ENCODE assay signal across 25 cellular contexts in genomic region chr9:107973451-107973850, GRCh38.
A peak's percentile ranks its signal among the peaks of the same experiment; 100 is the strongest.
DNase-seq lines count a peak whose midpoint lies in the region; ATAC-seq and TF ChIP-seq lines count a peak whose summit lies in the region.
"Had no signal": no experiment of that assay in that cellular context is flagged by ENCODE, and none has a peak within 500 bp of the region (broad histone marks: within the 10 kb centered on the region; RNA-seq: fewer than 3 reads in every experiment).

No MANE protein-coding gene starts in this region.

- H3K27me3 ChIP-seq in endodermal cell (ENCODE audit: control insufficient read depth, insufficient read depth, low read length, poor library complexity, severe bottlenecking) (peaks cover 93% of the 10 kb centered on the region), esophagus (ENCODE audit: control insufficient read depth in 1 of 2, insufficient read depth in 2 of 2, low read length in 2 of 2) (no peaks in the 10 kb centered on the region), smooth muscle cell (ENCODE audit: low read depth) (no peaks in the 10 kb centered on the region)
- H3K27me3 ChIP-seq: BE2C; BLaER1 treated with 17β-estradiol and CSF1 and Interleukin-3, amounts not matched to agents 10 nM and 100 nM had no signal

- H3K4me2 ChIP-seq in smooth muscle cell: no peak overlapping the region
- H3K4me2 ChIP-seq: A549; BLaER1 treated with 17β-estradiol and CSF1 and Interleukin-3, amounts not matched to agents 10 nM and 100 nM had no signal

- H3K27me3 Mint-ChIP-seq in endodermal cell (ENCODE audit: insufficient read depth): peaks cover 86% of the 10 kb centered on the region
- peaks cover 0 to 4% of the 10 kb centered on the region in 2 donors for H3K27me3 Mint-ChIP-seq in T-cell
- H3K27me3 Mint-ChIP-seq: CD4-positive, alpha-beta T cell; CD8-positive, alpha-beta memory T cell had no signal

- H3K9ac ChIP-seq in endodermal cell (ENCODE audit: extremely low read depth, low read length, poor library complexity, severe bottlenecking) (no peak overlapping the region), smooth muscle cell (ENCODE audit: low read depth) (no peak overlapping the region)
- H3K9ac ChIP-seq: BLaER1 treated with 17β-estradiol and CSF1 and Interleukin-3, amounts not matched to agents 10 nM and 100 nM had no signal

- no peaks in the 10 kb centered on the region for H3K79me2 ChIP-seq in smooth muscle cell (ENCODE audit: low read depth)

- H3K36me3 Mint-ChIP-seq in endodermal cell (ENCODE audit: low read depth) (no peaks in the 10 kb centered on the region), T-cell (no peaks in the 10 kb centered on the region)

- ATAC-seq in HG03139 (IDR thresholded peaks at IDR 0.05; ENCODE audit: unreplicated experiment): no peak
- no peak for ATAC-seq in T-cell (replicated peaks in 1 of 4)
- ATAC-seq: A549, GM12878 had no signal

- no peak overlapping the region for H3K4me3 Mint-ChIP-seq in endodermal cell
- H3K4me3 Mint-ChIP-seq in T-cell: no peak overlapping the region
- H3K4me3 Mint-ChIP-seq: CD14-positive monocyte; CD4-positive, alpha-beta T cell; CD8-positive, alpha-beta memory T cell; HFFc6 had no signal

- H3K27ac ChIP-seq in endodermal cell (ENCODE audit: low read depth, low read length) (no peak overlapping the region), esophagus (ENCODE audit: low read depth in 2 of 2, low read length in 1 of 2) (peak overlapping the region; percentile 61 to 84), smooth muscle cell (ENCODE audit: low read depth) (peak overlapping the region; percentile 30)
- H3K27ac ChIP-seq: A549; BLaER1 treated with 17β-estradiol and CSF1 and Interleukin-3, amounts not matched to agents 10 nM and 100 nM had no signal

- H3K27ac Mint-ChIP-seq in endodermal cell: no peak overlapping the region
- no peak overlapping the region for H3K27ac Mint-ChIP-seq in T-cell
- H3K27ac Mint-ChIP-seq: CD4-positive, alpha-beta T cell; CD8-positive, alpha-beta memory T cell; HFFc6 had no signal

- no peak overlapping the region for H3K4me3 ChIP-seq in endodermal cell (ENCODE audit: low read length)
- no peak overlapping the region for H3K4me3 ChIP-seq in esophagus (ENCODE audit: low read depth in 1 of 2, low read length in 2 of 2)
- H3K4me3 ChIP-seq in smooth muscle cell: no peak overlapping the region
- H3K4me3 ChIP-seq: A549; BLaER1 treated with 17β-estradiol and CSF1 and Interleukin-3, amounts not matched to agents 10 nM and 100 nM; GM12878; HAP-1 had no signal

- no peaks in the 10 kb centered on the region for H4K20me1 ChIP-seq in smooth muscle cell (ENCODE audit: low read depth)
- H4K20me1 ChIP-seq: BLaER1 treated with 17β-estradiol and CSF1 and Interleukin-3, amounts not matched to agents 10 nM and 100 nM had no signal

- H3K9me3 Mint-ChIP-seq in endodermal cell (no peaks in the 10 kb centered on the region), T-cell (peaks cover 0 to 10% (median 0%) of the 10 kb centered on the region in 3 donors)
- H3K9me3 Mint-ChIP-seq: CD4-positive, alpha-beta T cell; HFFc6 had no signal

- peak; percentile 15 for TF ChIP-seq CTCF in endodermal cell (conservative IDR thresholded peaks at IDR 0.05)
- no peak for TF ChIP-seq CTCF in smooth muscle cell (IDR thresholded peaks at IDR 0.05; ENCODE audit: borderline replicate concordance, insufficient read depth, poor library complexity, severe bottlenecking)

- H3K36me3 ChIP-seq in endodermal cell (ENCODE audit: control insufficient read depth, insufficient read depth, low read length) (no peaks in the 10 kb centered on the region), esophagus (ENCODE audit: control insufficient read depth in 2 of 2, insufficient read depth in 2 of 2, low read length in 1 of 2) (no peaks in the 10 kb centered on the region), smooth muscle cell (ENCODE audit: low read depth) (no peaks in the 10 kb centered on the region)
- H3K36me3 ChIP-seq: BE2C; BLaER1 treated with 17β-estradiol and CSF1 and Interleukin-3, amounts not matched to agents 10 nM and 100 nM; HAP-1 had no signal

- H2AFZ ChIP-seq in smooth muscle cell (ENCODE audit: low read depth): no peak overlapping the region

- H3K9me3 ChIP-seq in endodermal cell (ENCODE audit: control insufficient read depth, low read length) (no peaks in the 10 kb centered on the region), esophagus (ENCODE audit: control insufficient read depth in 2 of 2, insufficient read depth in 1 of 2, low read depth in 1 of 2, low read length in 1 of 2) (peaks cover 0 to 2% of the 10 kb centered on the region in 2 donors), smooth muscle cell (replicated peaks; ENCODE audit: low read depth) (no peaks in the 10 kb centered on the region)
- H3K9me3 ChIP-seq: A549; BE2C; BLaER1 treated with 17β-estradiol and CSF1 and Interleukin-3, amounts not matched to agents 10 nM and 100 nM; HAP-1 had no signal

- no peaks in the 10 kb centered on the region for H3K4me1 Mint-ChIP-seq in endodermal cell
- H3K4me1 Mint-ChIP-seq in T-cell: no peaks in the 10 kb centered on the region
- H3K4me1 Mint-ChIP-seq: CD8-positive, alpha-beta memory T cell had no signal

- POLR2A ChIA-PET in T-cell (lab: Charles Lee): no interaction called here

- CTCF ChIA-PET in T-cell (lab: Charles Lee): no interaction called here

- H3K4me1 ChIP-seq in endodermal cell (ENCODE audit: control insufficient read depth, insufficient read depth, low read length): no peaks in the 10 kb centered on the region
- H3K4me1 ChIP-seq in esophagus (ENCODE audit: control insufficient read depth in 2 of 2, insufficient read depth in 2 of 2, low read length in 1 of 2): peaks cover 2 to 11% of the 10 kb centered on the region in 2 donors
- no peaks in the 10 kb centered on the region for H3K4me1 ChIP-seq in smooth muscle cell (ENCODE audit: low read depth)
- H3K4me1 ChIP-seq: BE2C had no signal

- DNase-seq in SW480 (ENCODE audit: low spot score) (peak; percentile 4), endodermal cell (no peak), smooth muscle cell (lab: John Stamatoyannopoulos, UW; ENCODE audit: unreplicated experiment) (no peak), KG1 (lab: John Stamatoyannopoulos, UW) (no peak), NCI-H748 treated with DMSO at 0.1 percent for 48 hours (lab: John Stamatoyannopoulos, UW) (no peak), T-cell (no peak)
- DNase-seq: 8988T; ACHN; AML-193; BE2C; CD4-positive, alpha-beta T cell; CD8-positive, alpha-beta memory T cell; DMS 273 treated with DMSO at 0.1 percent for 48 hours; DMS79; EL; GDM1; GOT3; HFFc6 had no signal

- WGBS in endodermal cell (ENCODE audit: insufficient coverage in 1 of 2, insufficient read length in 1 of 2), 2 experiments: 94% methylated on average over 1 of the region's 1 CpG; no CpG with 5 or more reads in 1 of the 2 experiments
- 66 to 68% methylated on average over 1 of the region's 1 CpG for WGBS in esophagus, 2 donors
- 89% methylated on average over 1 of the region's 1 CpG for WGBS in smooth muscle cell (ENCODE audit: low lambda C conversion rate)

- no peaks in the 10 kb centered on the region for H3F3A ChIP-seq in smooth muscle cell (ENCODE audit: low read depth)
